In genomic region chr9:122940603-122941559, GRCh38 we compare ENCODE assay signal across 8 cellular contexts. TPM values are rescaled to one million over a fixed set of nuclear protein-coding genes. Genes with fewer than 3 reads are reported as not detected.
DNase-seq lines count a peak whose midpoint lies in the region; FAIRE-seq and TF ChIP-seq lines count a peak whose summit lies in the region.

RABGAP1 (plus strand) TSS chr9:122941020; CDS start chr9:122957060, 16,040 bp downstream.

- H3K27ac Mint-ChIP-seq in nephron = peak within 1 kb of the TSS; percentile 85 to 92 (median 89)
- H3K27ac Mint-ChIP-seq in stimulated activated naive CD8-positive, alpha-beta T cell treated with anti-CD3 and anti-CD28 coated beads, Interleukin-15, Interleukin-2, amounts not matched to agents 100 ng/mL and 50 ng/mL, for 24 hours = peak within 1 kb of the TSS; percentile 91

- H3K9me2 ChIP-seq in Loucy (replicated peaks; ENCODE audit: low read depth, low read length) = no peaks in the 10 kb centered on the region

- peaks cover 59% of the 10 kb centered on the region for H3K79me2 ChIP-seq in Loucy (ENCODE audit: insufficient read depth, low read length)

- DNase-seq in EL = peak; percentile 99
- DNase-seq in H54 (ENCODE audit: insufficient read length, low spot score) = peak; percentile 99
- DNase-seq in activated effector memory CD4-positive, alpha-beta T cell treated with Interleukin-2 at 50 U/mL for 16 hours = peak; percentile 97
- peak; percentile 97 for DNase-seq in fibroblast of the aortic adventitia (ENCODE audit: low read depth)

- peaks cover 15% of the 10 kb centered on the region; the same call in 1 of the 2 replicates for H3K36me3 ChIP-seq in Loucy (ENCODE audit: insufficient read depth, low read length)

- H2AFZ ChIP-seq in Loucy (ENCODE audit: low read length) = peak within 1 kb of the TSS; percentile 78

- H3K9ac ChIP-seq in Loucy (ENCODE audit: low read depth, low read length, poor library complexity, severe bottlenecking) = peak within 1 kb of the TSS; percentile 87

- H3K4me3 ChIP-seq in Loucy (ENCODE audit: low read length, poor library complexity, severe bottlenecking) = peak within 1 kb of the TSS; percentile 93
- H3K4me3 ChIP-seq in fibroblast of the aortic adventitia (ENCODE audit: low read depth, low read length) = peak within 1 kb of the TSS; percentile 89

- H4K20me1 ChIP-seq in Loucy (ENCODE audit: insufficient read depth, low read length, poor library complexity, severe bottlenecking) = peaks cover 17% of the 10 kb centered on the region

- TF ChIP-seq CTCF in Loucy (conservative IDR thresholded peaks at IDR 0.05; ENCODE audit: low read length) (no peak), fibroblast of the aortic adventitia (IDR thresholded peaks at IDR 0.05; ENCODE audit: insufficient read depth, low read length) (no peak), nephron (IDR thresholded peaks at IDR 0.05; ENCODE audit: unreplicated experiment in 3 of 3) (no peak)

- peaks cover 32% of the 10 kb centered on the region for H3K4me1 Mint-ChIP-seq in nephron
- peaks cover 46% of the 10 kb centered on the region for H3K4me1 Mint-ChIP-seq in stimulated activated naive CD8-positive, alpha-beta T cell treated with anti-CD3 and anti-CD28 coated beads, Interleukin-15, Interleukin-2, amounts not matched to agents 100 ng/mL and 50 ng/mL, for 24 hours (ENCODE audit: low read depth)

- H3K9me3 Mint-ChIP-seq in nephron = no peaks in the 10 kb centered on the region
- no peaks in the 10 kb centered on the region for H3K9me3 Mint-ChIP-seq in stimulated activated naive CD8-positive, alpha-beta T cell treated with anti-CD3 and anti-CD28 coated beads, Interleukin-15, Interleukin-2, amounts not matched to agents 100 ng/mL and 50 ng/mL, for 24 hours

- FAIRE-seq in H54 (lab: Jason Lieb, UNC) = peak; percentile 99

- H3K9me3 ChIP-seq in Loucy (ENCODE audit: insufficient read depth, low read depth, low read length) = no peaks in the 10 kb centered on the region

- no peaks in the 10 kb centered on the region for H3K27me3 ChIP-seq in Loucy (ENCODE audit: insufficient read depth, low read length, poor library complexity, severe bottlenecking)

- H3K4me3 Mint-ChIP-seq in nephron = peak within 1 kb of the TSS; percentile 96 to 99 (median 97)
- peak within 1 kb of the TSS; percentile 91 for H3K4me3 Mint-ChIP-seq in stimulated activated naive CD8-positive, alpha-beta T cell treated with anti-CD3 and anti-CD28 coated beads, Interleukin-15, Interleukin-2, amounts not matched to agents 100 ng/mL and 50 ng/mL, for 24 hours

- no peaks in the 10 kb centered on the region for H3F3A ChIP-seq in Loucy (ENCODE audit: low read depth)

- peaks cover 37% of the 10 kb centered on the region for H3K4me1 ChIP-seq in Loucy (ENCODE audit: insufficient read depth, low read length, poor library complexity, severe bottlenecking)

- H3K27me3 Mint-ChIP-seq in nephron (ENCODE audit: low read depth) = no peaks in the 10 kb centered on the region
- no peaks in the 10 kb centered on the region for H3K27me3 Mint-ChIP-seq in stimulated activated naive CD8-positive, alpha-beta T cell treated with anti-CD3 and anti-CD28 coated beads, Interleukin-15, Interleukin-2, amounts not matched to agents 100 ng/mL and 50 ng/mL, for 24 hours

- peaks cover 24% of the 10 kb centered on the region for H3K36me3 Mint-ChIP-seq in nephron (ENCODE audit: low read depth)
- peaks cover 35% of the 10 kb centered on the region for H3K36me3 Mint-ChIP-seq in stimulated activated naive CD8-positive, alpha-beta T cell treated with anti-CD3 and anti-CD28 coated beads, Interleukin-15, Interleukin-2, amounts not matched to agents 100 ng/mL and 50 ng/mL, for 24 hours (ENCODE audit: low read depth)

- H3K4me2 ChIP-seq in Loucy (ENCODE audit: low read depth, low read length, poor library complexity, severe bottlenecking) = peak within 1 kb of the TSS; percentile 100

- TF ChIP-seq POLR2A in H54 (IDR thresholded peaks at IDR 0.05; ENCODE audit: low read depth, low read length) = peak; percentile 81
- TF ChIP-seq POLR2A in Raji (IDR thresholded peaks at IDR 0.05; ENCODE audit: insufficient read depth, low read depth, low read length) = peak; percentile 90

RNA-seq across cellular contexts. Expression of gene RABGAP1, which starts in this region (rescaled TPM):
- total RNA-seq in fibroblast of the aortic adventitia (ENCODE audit: low replicate concordance) = 38.7 and 50.3 TPM in 2 replicates

Comparison
In these comparisons a context has a peak if more than half of its experiments do, and no peak if none do; other contexts are left out.
1. Peak in every context shown above with its lines: DNase-seq and H3K4me3 ChIP-seq.